2 cellular contexts compared by ENCODE assay signal in the genomic region with DNA sequence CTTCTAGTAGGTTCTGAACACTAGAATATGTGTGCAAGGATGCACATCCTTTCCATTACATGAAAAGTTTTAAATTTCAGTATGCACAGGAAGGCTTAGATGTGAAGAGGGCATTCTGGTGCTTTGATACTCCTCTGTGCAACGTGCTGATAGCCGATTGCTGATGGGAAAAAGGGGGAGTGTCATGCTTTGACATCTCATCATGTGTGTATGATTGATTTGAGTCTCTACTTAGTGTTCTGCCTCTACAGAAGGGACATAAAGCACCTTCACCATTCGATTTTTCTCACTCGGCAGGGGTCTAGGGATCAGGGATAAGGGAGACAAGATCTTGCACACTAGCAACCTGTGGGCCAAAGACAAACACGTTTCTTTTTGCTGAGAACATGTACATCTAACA.
TF ChIP-seq lines count a peak whose summit lies in the region.

No MANE protein-coding gene starts in this region.

TF ChIP-seq in IMR-90, 13 proteins besides CTCF, POLR2A, EP300 and RAD21 (continued from another document):
- TF ChIP-seq NFE2L2 (IDR thresholded peaks at IDR 0.05; ENCODE audit: low read depth, low read length) (no peak), MXI1 (IDR thresholded peaks at IDR 0.05; ENCODE audit: borderline replicate concordance, low read depth, low read length) (no peak), MAFK (IDR thresholded peaks at IDR 0.05; ENCODE audit: low read depth, low read length) (no peak), RFX5 (IDR thresholded peaks at IDR 0.05; ENCODE audit: low read depth, low read length) (no peak), CHD1 (IDR thresholded peaks at IDR 0.05; ENCODE audit: low read depth, low read length) (no peak), CEBPB (IDR thresholded peaks at IDR 0.05; ENCODE audit: low read depth, low read length) (no peak)
- TF ChIP-seq, protein P1, sequence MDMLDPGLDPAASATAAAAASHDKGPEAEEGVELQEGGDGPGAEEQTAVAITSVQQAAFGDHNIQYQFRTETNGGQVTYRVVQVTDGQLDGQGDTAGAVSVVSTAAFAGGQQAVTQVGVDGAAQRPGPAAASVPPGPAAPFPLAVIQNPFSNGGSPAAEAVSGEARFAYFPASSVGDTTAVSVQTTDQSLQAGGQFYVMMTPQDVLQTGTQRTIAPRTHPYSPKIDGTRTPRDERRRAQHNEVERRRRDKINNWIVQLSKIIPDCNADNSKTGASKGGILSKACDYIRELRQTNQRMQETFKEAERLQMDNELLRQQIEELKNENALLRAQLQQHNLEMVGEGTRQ (IDR thresholded peaks at IDR 0.05; ENCODE audit: low read depth, low read length), result no peak
- TF ChIP-seq, protein P2, sequence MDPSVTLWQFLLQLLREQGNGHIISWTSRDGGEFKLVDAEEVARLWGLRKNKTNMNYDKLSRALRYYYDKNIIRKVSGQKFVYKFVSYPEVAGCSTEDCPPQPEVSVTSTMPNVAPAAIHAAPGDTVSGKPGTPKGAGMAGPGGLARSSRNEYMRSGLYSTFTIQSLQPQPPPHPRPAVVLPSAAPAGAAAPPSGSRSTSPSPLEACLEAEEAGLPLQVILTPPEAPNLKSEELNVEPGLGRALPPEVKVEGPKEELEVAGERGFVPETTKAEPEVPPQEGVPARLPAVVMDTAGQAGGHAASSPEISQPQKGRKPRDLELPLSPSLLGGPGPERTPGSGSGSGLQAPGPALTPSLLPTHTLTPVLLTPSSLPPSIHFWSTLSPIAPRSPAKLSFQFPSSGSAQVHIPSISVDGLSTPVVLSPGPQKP (IDR thresholded peaks at IDR 0.05; ENCODE audit: borderline replicate concordance, low read depth, low read length), result no peak
TF ChIP-seq in IMR-90: peak in this region for 0.

TF ChIP-seq in K562, 482 proteins besides CTCF, POLR2A, EP300 and RAD21 (continued from another document):
- no peak for TF ChIP-seq ZFX (CRISPR knock-in tag; IDR thresholded peaks at IDR 0.05)
- TF ChIP-seq, protein P3, sequence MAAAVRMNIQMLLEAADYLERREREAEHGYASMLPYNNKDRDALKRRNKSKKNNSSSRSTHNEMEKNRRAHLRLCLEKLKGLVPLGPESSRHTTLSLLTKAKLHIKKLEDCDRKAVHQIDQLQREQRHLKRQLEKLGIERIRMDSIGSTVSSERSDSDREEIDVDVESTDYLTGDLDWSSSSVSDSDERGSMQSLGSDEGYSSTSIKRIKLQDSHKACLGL (CRISPR knock-in tag; IDR thresholded peaks at IDR 0.05; ENCODE audit: borderline replicate concordance, poor library complexity, severe bottlenecking), result no peak
- TF ChIP-seq CHD1 (IDR thresholded peaks at IDR 0.05; ENCODE audit: low read length), result no peak
- TF ChIP-seq, protein P4, sequence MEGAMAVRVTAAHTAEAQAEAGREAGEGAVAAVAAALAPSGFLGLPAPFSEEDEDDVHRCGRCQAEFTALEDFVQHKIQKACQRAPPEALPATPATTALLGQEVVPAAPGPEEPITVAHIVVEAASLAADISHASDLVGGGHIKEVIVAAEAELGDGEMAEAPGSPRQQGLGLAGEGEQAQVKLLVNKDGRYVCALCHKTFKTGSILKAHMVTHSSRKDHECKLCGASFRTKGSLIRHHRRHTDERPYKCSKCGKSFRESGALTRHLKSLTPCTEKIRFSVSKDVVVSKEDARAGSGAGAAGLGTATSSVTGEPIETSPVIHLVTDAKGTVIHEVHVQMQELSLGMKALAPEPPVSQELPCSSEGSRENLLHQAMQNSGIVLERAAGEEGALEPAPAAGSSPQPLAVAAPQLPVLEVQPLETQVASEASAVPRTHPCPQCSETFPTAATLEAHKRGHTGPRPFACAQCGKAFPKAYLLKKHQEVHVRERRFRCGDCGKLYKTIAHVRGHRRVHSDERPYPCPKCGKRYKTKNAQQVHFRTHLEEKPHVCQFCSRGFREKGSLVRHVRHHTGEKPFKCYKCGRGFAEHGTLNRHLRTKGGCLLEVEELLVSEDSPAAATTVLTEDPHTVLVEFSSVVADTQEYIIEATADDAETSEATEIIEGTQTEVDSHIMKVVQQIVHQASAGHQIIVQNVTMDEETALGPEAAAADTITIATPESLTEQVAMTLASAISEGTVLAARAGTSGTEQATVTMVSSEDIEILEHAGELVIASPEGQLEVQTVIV (CRISPR knock-in tag; IDR thresholded peaks at IDR 0.05; ENCODE audit: borderline replicate concordance), result no peak
- TF ChIP-seq PCBP1 (IDR thresholded peaks at IDR 0.05; ENCODE audit: low read depth, low read length, poor library complexity, severe bottlenecking), result no peak
- no peak for TF ChIP-seq KLF16 (IDR thresholded peaks at IDR 0.05)
- TF ChIP-seq, protein P5, sequence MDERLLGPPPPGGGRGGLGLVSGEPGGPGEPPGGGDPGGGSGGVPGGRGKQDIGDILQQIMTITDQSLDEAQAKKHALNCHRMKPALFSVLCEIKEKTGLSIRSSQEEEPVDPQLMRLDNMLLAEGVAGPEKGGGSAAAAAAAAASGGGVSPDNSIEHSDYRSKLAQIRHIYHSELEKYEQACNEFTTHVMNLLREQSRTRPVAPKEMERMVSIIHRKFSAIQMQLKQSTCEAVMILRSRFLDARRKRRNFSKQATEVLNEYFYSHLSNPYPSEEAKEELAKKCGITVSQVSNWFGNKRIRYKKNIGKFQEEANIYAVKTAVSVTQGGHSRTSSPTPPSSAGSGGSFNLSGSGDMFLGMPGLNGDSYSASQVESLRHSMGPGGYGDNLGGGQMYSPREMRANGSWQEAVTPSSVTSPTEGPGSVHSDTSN (CRISPR knock-in tag; IDR thresholded peaks at IDR 0.05; ENCODE audit: low read depth), result no peak
- TF ChIP-seq, protein P5 (tag; conservative IDR thresholded peaks at IDR 0.05; ENCODE audit: low read depth), result 0 out of 2 replicates have a peak, but pooled peaks have one; percentile 30
- no peak for TF ChIP-seq ZNF239 (CRISPR knock-in tag; IDR thresholded peaks at IDR 0.05)
- peak; percentile 88 for TF ChIP-seq MEIS2 (IDR thresholded peaks at IDR 0.05; ENCODE audit: partially characterized antibody)
- TF ChIP-seq, protein P6, sequence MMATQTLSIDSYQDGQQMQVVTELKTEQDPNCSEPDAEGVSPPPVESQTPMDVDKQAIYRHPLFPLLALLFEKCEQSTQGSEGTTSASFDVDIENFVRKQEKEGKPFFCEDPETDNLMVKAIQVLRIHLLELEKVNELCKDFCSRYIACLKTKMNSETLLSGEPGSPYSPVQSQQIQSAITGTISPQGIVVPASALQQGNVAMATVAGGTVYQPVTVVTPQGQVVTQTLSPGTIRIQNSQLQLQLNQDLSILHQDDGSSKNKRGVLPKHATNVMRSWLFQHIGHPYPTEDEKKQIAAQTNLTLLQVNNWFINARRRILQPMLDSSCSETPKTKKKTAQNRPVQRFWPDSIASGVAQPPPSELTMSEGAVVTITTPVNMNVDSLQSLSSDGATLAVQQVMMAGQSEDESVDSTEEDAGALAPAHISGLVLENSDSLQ (IDR thresholded peaks at IDR 0.05), result peak; percentile 72
- no peak for TF ChIP-seq BHLHE40 (IDR thresholded peaks at IDR 0.05; ENCODE audit: low read length)
- TF ChIP-seq, protein P7, sequence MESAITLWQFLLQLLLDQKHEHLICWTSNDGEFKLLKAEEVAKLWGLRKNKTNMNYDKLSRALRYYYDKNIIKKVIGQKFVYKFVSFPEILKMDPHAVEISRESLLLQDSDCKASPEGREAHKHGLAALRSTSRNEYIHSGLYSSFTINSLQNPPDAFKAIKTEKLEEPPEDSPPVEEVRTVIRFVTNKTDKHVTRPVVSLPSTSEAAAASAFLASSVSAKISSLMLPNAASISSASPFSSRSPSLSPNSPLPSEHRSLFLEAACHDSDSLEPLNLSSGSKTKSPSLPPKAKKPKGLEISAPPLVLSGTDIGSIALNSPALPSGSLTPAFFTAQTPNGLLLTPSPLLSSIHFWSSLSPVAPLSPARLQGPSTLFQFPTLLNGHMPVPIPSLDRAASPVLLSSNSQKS (CRISPR knock-in tag; IDR thresholded peaks at IDR 0.05), result no peak
- no peak for TF ChIP-seq SNRNP70 (optimal IDR thresholded peaks at IDR 0.05; ENCODE audit: low read depth, low read length)
- TF ChIP-seq TCF3 (CRISPR knock-in tag; IDR thresholded peaks at IDR 0.05), result no peak
- no peak for TF ChIP-seq TEAD4 (IDR thresholded peaks at IDR 0.05; ENCODE audit: low read length)
- TF ChIP-seq TEAD4 (CRISPR knock-in tag; IDR thresholded peaks at IDR 0.05; ENCODE audit: borderline replicate concordance), result no peak
- no peak for TF ChIP-seq SETDB1 (IDR thresholded peaks at IDR 0.05; ENCODE audit: low read length)
- TF ChIP-seq, protein P8, sequence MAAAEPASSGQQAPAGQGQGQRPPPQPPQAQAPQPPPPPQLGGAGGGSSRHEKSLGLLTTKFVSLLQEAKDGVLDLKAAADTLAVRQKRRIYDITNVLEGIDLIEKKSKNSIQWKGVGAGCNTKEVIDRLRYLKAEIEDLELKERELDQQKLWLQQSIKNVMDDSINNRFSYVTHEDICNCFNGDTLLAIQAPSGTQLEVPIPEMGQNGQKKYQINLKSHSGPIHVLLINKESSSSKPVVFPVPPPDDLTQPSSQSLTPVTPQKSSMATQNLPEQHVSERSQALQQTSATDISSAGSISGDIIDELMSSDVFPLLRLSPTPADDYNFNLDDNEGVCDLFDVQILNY (CRISPR knock-in tag; IDR thresholded peaks at IDR 0.05), result no peak
